8 cellular contexts compared by ENCODE assay signal in genomic region chr1:156740307-156740678, GRCh38. TPM values are rescaled to one million over a fixed set of nuclear protein-coding genes. Genes with fewer than 3 reads are reported as not detected.
DNase-seq lines count a peak whose midpoint lies in the region; ATAC-seq, FAIRE-seq and TF ChIP-seq lines count a peak whose summit lies in the region.

No MANE protein-coding gene starts in this region.

- H3K4me3 ChIP-seq in heart right ventricle (peak overlapping the region; percentile 33 to 87 (median 74)), kidney (ENCODE audit: low read length in 2 of 2) (peak overlapping the region; percentile 84 to 96)

- DNase-seq in heart right ventricle: no peak
- DNase-seq in Right ventricle myocardium inferior (ENCODE audit: missing footprints): no peak
- DNase-seq in activated T-helper 1 cell treated with anti-CD3 and anti-CD28 coated beads, Interleukin-12 subunit alpha, Interleukin-12 subunit beta, Interleukin-2, Interleukin-4 antibody, amounts not matched to agents 30 ng/mL and 10 ng/mL and 1 ng/mL, durations not matched to agents 14 hours and 24 hours and 36 hours (ENCODE audit: low spot score): no peak
- DNase-seq in kidney: no peak
- no peak for DNase-seq in NCI-H1417 (lab: John Stamatoyannopoulos, UW)
- no peak for DNase-seq in G401 (ENCODE audit: low spot score)

- TF ChIP-seq CTCF in heart right ventricle (IDR thresholded peaks at IDR 0.05): no peak
- no peak for TF ChIP-seq CTCF in kidney (IDR thresholded peaks at IDR 0.05; ENCODE audit: borderline replicate concordance, extremely low read depth, insufficient read depth)

- H3K27ac Mint-ChIP-seq in activated T-helper 1 cell treated with anti-CD3 and anti-CD28 coated beads, Interleukin-12 subunit alpha, Interleukin-12 subunit beta, Interleukin-2, Interleukin-4 antibody, amounts not matched to agents 30 ng/mL and 10 ng/mL and 1 ng/mL, durations not matched to agents 14 hours and 24 hours and 36 hours: peak overlapping the region; percentile 94

- FAIRE-seq in kidney (lab: Jason Lieb, UNC): no peak

- H3K4me1 ChIP-seq in heart right ventricle (peaks cover 2 to 44% (median 22%) of the 10 kb centered on the region in 9 donors), kidney (ENCODE audit: control insufficient read depth in 1 of 2, insufficient read depth in 1 of 2, low read depth in 1 of 2, low read length in 2 of 2) (peaks cover 6 to 11% of the 10 kb centered on the region in 2 donors)

- no peaks in the 10 kb centered on the region for H3K9me3 ChIP-seq in heart right ventricle
- H3K9me3 ChIP-seq in kidney (ENCODE audit: control insufficient read depth in 1 of 2, low read length in 2 of 2): no peaks in the 10 kb centered on the region

- ATAC-seq in heart right ventricle (no peak), Right ventricle myocardium inferior (no peak), GM18858 (IDR thresholded peaks at IDR 0.05; ENCODE audit: unreplicated experiment) (no peak)

- peaks cover 47% of the 10 kb centered on the region for H3K4me1 Mint-ChIP-seq in activated T-helper 1 cell treated with anti-CD3 and anti-CD28 coated beads, Interleukin-12 subunit alpha, Interleukin-12 subunit beta, Interleukin-2, Interleukin-4 antibody, amounts not matched to agents 30 ng/mL and 10 ng/mL and 1 ng/mL, durations not matched to agents 14 hours and 24 hours and 36 hours (ENCODE audit: low read depth)

- H3K4me3 Mint-ChIP-seq in activated T-helper 1 cell treated with anti-CD3 and anti-CD28 coated beads, Interleukin-12 subunit alpha, Interleukin-12 subunit beta, Interleukin-2, Interleukin-4 antibody, amounts not matched to agents 30 ng/mL and 10 ng/mL and 1 ng/mL, durations not matched to agents 14 hours and 24 hours and 36 hours: peak overlapping the region; percentile 93

- H3K9me3 Mint-ChIP-seq in activated T-helper 1 cell treated with anti-CD3 and anti-CD28 coated beads, Interleukin-12 subunit alpha, Interleukin-12 subunit beta, Interleukin-2, Interleukin-4 antibody, amounts not matched to agents 30 ng/mL and 10 ng/mL and 1 ng/mL, durations not matched to agents 14 hours and 24 hours and 36 hours: no peaks in the 10 kb centered on the region

- H3K36me3 ChIP-seq in heart right ventricle (peaks cover 0 to 70% (median 41%) of the 10 kb centered on the region in 9 donors), kidney (ENCODE audit: control insufficient read depth in 1 of 2, insufficient read depth in 2 of 2, low read length in 2 of 2) (peaks cover 9 to 21% of the 10 kb centered on the region in 2 donors)

- peak overlapping the region; percentile 63 to 72 for H3K9ac ChIP-seq in kidney (ENCODE audit: low read length in 2 of 2)

- peaks cover 47% of the 10 kb centered on the region for H3K36me3 Mint-ChIP-seq in activated T-helper 1 cell treated with anti-CD3 and anti-CD28 coated beads, Interleukin-12 subunit alpha, Interleukin-12 subunit beta, Interleukin-2, Interleukin-4 antibody, amounts not matched to agents 30 ng/mL and 10 ng/mL and 1 ng/mL, durations not matched to agents 14 hours and 24 hours and 36 hours (ENCODE audit: low read depth)

- 22 to 26% methylated on average over 5 of the region's 5 CpGs for WGBS in heart right ventricle, 2 donors

- H3K27me3 ChIP-seq in heart right ventricle: no peaks in the 10 kb centered on the region

- in situ Hi-C loops in G401 (cut with HindIII; ENCODE audit: low sequenced_read_pairs): no loop called here

- H3K27ac ChIP-seq in heart right ventricle (peak overlapping the region in 9 of 10 donors; percentile 13 to 96 (median 89)), kidney (ENCODE audit: low read depth in 2 of 2, low read length in 2 of 2) (no peak overlapping the region), temporal lobe (ENCODE audit: low read depth, low read length) (peak overlapping the region; percentile 39)

- H3K27me3 Mint-ChIP-seq in activated T-helper 1 cell treated with anti-CD3 and anti-CD28 coated beads, Interleukin-12 subunit alpha, Interleukin-12 subunit beta, Interleukin-2, Interleukin-4 antibody, amounts not matched to agents 30 ng/mL and 10 ng/mL and 1 ng/mL, durations not matched to agents 14 hours and 24 hours and 36 hours (ENCODE audit: insufficient read depth): no peaks in the 10 kb centered on the region

- intact Hi-C loops in heart right ventricle (cut with DNase I): loop anchor here in 1 of 10 donors (10.0 kb wide), 1 partner anchor 235 kb away; the partner anchor contains the start of gene MEF2D
- intact Hi-C loops in Right ventricle myocardium inferior (cut with DNase I): no loop called here
- intact Hi-C loops in activated T-helper 1 cell treated with anti-CD3 and anti-CD28 coated beads, Interleukin-12 subunit alpha, Interleukin-12 subunit beta, Interleukin-2, Interleukin-4 antibody, amounts not matched to agents 30 ng/mL and 10 ng/mL and 1 ng/mL, durations not matched to agents 14 hours and 24 hours and 36 hours (cut with micrococcal nuclease): loop anchor here (5.0 to 10.0 kb wide), 4 partner anchors 238 to 883 kb away; partner anchors contain the start of genes ETV3, GON4L, MEF2D and SLC25A44
- intact Hi-C loops in kidney (cut with DNase I): no loop called here

RNA-seq across cellular contexts. Expression of gene MRPL24, which starts 0.6 kb away (rescaled TPM):
- total RNA-seq in heart right ventricle: 100 to 1,000 TPM in 2 of 10 donors, 10 to 100 TPM in 8; 70.3 to 105 (median 86.7) TPM
- polyA plus RNA-seq in heart right ventricle: 100 to 1,000 TPM; 157 to 250 TPM
- total RNA-seq in Right ventricle myocardium inferior: 103 TPM
- total RNA-seq in activated T-helper 1 cell treated with anti-CD3 and anti-CD28 coated beads, Interleukin-12 subunit alpha, Interleukin-12 subunit beta, Interleukin-2, Interleukin-4 antibody, amounts not matched to agents 30 ng/mL and 10 ng/mL and 1 ng/mL, durations not matched to agents 14 hours and 24 hours and 36 hours: 132 and 135 TPM in 2 replicates
- total RNA-seq in kidney: 71.9 TPM
- polyA plus RNA-seq in kidney (ENCODE audit: insufficient read depth, low read depth, low replicate concordance): 174 TPM
- 11.6 TPM for total RNA-seq in temporal lobe
- 34.2 and 88.7 TPM in 2 replicates for total RNA-seq in G401 (2014; rRNA removed; shearing (Covaris generic))

RNA-seq across cellular contexts. Expression of gene HDGF, which starts 11.2 kb away (rescaled TPM):
- total RNA-seq in heart right ventricle (100 to 1,000 TPM; 135 to 202 (median 148) TPM), Right ventricle myocardium inferior (183 TPM), kidney (198 TPM), temporal lobe (72.0 TPM)
- polyA plus RNA-seq in heart right ventricle (100 to 1,000 TPM in 1 of 2 donors, 10 to 100 TPM in 1; 69.8 to 126 TPM), kidney (ENCODE audit: insufficient read depth, low read depth, low replicate concordance) (206 TPM)
- 371 and 374 TPM in 2 replicates for total RNA-seq in activated T-helper 1 cell treated with anti-CD3 and anti-CD28 coated beads, Interleukin-12 subunit alpha, Interleukin-12 subunit beta, Interleukin-2, Interleukin-4 antibody, amounts not matched to agents 30 ng/mL and 10 ng/mL and 1 ng/mL, durations not matched to agents 14 hours and 24 hours and 36 hours
- total RNA-seq in G401 (2014; rRNA removed; shearing (Covaris generic)): 481 and 510 TPM in 2 replicates

RNA-seq across cellular contexts. Expression of gene ISG20L2, which starts 11.7 kb away (rescaled TPM):
- total RNA-seq in heart right ventricle: 10 to 100 TPM; 10.5 to 17.5 (median 15.2) TPM
- polyA plus RNA-seq in heart right ventricle: 10 to 100 TPM in 1 of 2 donors, 1 to 10 TPM in 1; 5.7 to 11.3 TPM
- 13.1 TPM for total RNA-seq in Right ventricle myocardium inferior
- 73.7 and 81.5 TPM in 2 replicates for total RNA-seq in activated T-helper 1 cell treated with anti-CD3 and anti-CD28 coated beads, Interleukin-12 subunit alpha, Interleukin-12 subunit beta, Interleukin-2, Interleukin-4 antibody, amounts not matched to agents 30 ng/mL and 10 ng/mL and 1 ng/mL, durations not matched to agents 14 hours and 24 hours and 36 hours
- 23.3 TPM for total RNA-seq in kidney
- polyA plus RNA-seq in kidney (ENCODE audit: insufficient read depth, low read depth, low replicate concordance): 13.3 TPM
- total RNA-seq in temporal lobe: 5.9 TPM
- total RNA-seq in G401 (2014; rRNA removed; shearing (Covaris generic)): 29.8 and 31.9 TPM in 2 replicates

RNA-seq across cellular contexts. Expression of gene METTL25B, which starts 12.0 kb away (rescaled TPM):
- total RNA-seq in heart right ventricle (10 to 100 TPM; 12.8 to 18.8 (median 15.2) TPM), Right ventricle myocardium inferior (16.6 TPM), kidney (35.2 TPM), temporal lobe (6.6 TPM)
- polyA plus RNA-seq in heart right ventricle (10 to 100 TPM; 17.0 to 45.2 TPM), kidney (ENCODE audit: insufficient read depth, low read depth, low replicate concordance) (29.4 TPM)
- total RNA-seq in activated T-helper 1 cell treated with anti-CD3 and anti-CD28 coated beads, Interleukin-12 subunit alpha, Interleukin-12 subunit beta, Interleukin-2, Interleukin-4 antibody, amounts not matched to agents 30 ng/mL and 10 ng/mL and 1 ng/mL, durations not matched to agents 14 hours and 24 hours and 36 hours: 31.6 and 38.9 TPM in 2 replicates
- 24.6 and 54.8 TPM in 2 replicates for total RNA-seq in G401 (2014; rRNA removed; shearing (Covaris generic))

RNA-seq across cellular contexts. Expression of gene PRCC, which starts 27.0 kb away (rescaled TPM):
- total RNA-seq in heart right ventricle: 10 to 100 TPM; 32.1 to 56.9 (median 44.2) TPM
- polyA plus RNA-seq in heart right ventricle: 10 to 100 TPM; 40.6 to 53.4 TPM
- total RNA-seq in Right ventricle myocardium inferior: 42.9 TPM
- 117 TPM in 2 replicates for total RNA-seq in activated T-helper 1 cell treated with anti-CD3 and anti-CD28 coated beads, Interleukin-12 subunit alpha, Interleukin-12 subunit beta, Interleukin-2, Interleukin-4 antibody, amounts not matched to agents 30 ng/mL and 10 ng/mL and 1 ng/mL, durations not matched to agents 14 hours and 24 hours and 36 hours
- total RNA-seq in kidney: 52.8 TPM
- 50.5 TPM for polyA plus RNA-seq in kidney (ENCODE audit: insufficient read depth, low read depth, low replicate concordance)
- total RNA-seq in temporal lobe: 26.3 TPM
- total RNA-seq in G401 (2014; rRNA removed; shearing (Covaris generic)): 45.4 and 51.1 TPM in 2 replicates

Comparison
In these comparisons a context has a peak if more than half of its experiments do, and no peak if none do; other contexts are left out.
1. H3K27ac ChIP-seq: peak in heart right ventricle (9 of 10) and temporal lobe (single experiment); none in kidney (0 of 2).